1 cellular context compared by ENCODE assay signal in the genomic region with DNA sequence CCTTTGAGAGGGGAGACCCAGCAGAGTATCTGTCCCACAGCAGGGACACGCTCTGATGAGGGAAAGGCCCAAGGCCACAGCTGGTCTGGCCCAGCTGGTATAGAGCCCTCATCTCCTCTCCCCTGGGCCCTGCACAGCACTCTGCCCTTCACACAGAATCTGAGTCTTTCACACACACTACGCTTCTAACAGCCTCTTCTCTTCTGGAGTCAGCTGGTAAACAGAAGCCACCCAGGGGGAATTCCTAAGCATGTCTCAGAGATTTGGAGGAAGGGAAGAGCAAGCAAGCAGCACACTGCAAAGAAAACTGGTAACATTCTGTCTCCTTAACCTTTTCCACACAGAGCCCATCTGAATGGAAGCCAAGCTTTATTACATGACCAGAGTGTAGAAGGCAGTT.
TF ChIP-seq lines count a peak whose summit lies in the region.

No MANE protein-coding gene starts in this region.

TF ChIP-seq in GM23338, 12 proteins besides CTCF, POLR2A, EP300 and RAD21 (continued from another document):
- TF ChIP-seq, protein P1, sequence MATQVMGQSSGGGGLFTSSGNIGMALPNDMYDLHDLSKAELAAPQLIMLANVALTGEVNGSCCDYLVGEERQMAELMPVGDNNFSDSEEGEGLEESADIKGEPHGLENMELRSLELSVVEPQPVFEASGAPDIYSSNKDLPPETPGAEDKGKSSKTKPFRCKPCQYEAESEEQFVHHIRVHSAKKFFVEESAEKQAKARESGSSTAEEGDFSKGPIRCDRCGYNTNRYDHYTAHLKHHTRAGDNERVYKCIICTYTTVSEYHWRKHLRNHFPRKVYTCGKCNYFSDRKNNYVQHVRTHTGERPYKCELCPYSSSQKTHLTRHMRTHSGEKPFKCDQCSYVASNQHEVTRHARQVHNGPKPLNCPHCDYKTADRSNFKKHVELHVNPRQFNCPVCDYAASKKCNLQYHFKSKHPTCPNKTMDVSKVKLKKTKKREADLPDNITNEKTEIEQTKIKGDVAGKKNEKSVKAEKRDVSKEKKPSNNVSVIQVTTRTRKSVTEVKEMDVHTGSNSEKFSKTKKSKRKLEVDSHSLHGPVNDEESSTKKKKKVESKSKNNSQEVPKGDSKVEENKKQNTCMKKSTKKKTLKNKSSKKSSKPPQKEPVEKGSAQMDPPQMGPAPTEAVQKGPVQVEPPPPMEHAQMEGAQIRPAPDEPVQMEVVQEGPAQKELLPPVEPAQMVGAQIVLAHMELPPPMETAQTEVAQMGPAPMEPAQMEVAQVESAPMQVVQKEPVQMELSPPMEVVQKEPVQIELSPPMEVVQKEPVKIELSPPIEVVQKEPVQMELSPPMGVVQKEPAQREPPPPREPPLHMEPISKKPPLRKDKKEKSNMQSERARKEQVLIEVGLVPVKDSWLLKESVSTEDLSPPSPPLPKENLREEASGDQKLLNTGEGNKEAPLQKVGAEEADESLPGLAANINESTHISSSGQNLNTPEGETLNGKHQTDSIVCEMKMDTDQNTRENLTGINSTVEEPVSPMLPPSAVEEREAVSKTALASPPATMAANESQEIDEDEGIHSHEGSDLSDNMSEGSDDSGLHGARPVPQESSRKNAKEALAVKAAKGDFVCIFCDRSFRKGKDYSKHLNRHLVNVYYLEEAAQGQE (IDR thresholded peaks at IDR 0.05; ENCODE audit: unreplicated experiment): no peak
- TF ChIP-seq, protein P2, sequence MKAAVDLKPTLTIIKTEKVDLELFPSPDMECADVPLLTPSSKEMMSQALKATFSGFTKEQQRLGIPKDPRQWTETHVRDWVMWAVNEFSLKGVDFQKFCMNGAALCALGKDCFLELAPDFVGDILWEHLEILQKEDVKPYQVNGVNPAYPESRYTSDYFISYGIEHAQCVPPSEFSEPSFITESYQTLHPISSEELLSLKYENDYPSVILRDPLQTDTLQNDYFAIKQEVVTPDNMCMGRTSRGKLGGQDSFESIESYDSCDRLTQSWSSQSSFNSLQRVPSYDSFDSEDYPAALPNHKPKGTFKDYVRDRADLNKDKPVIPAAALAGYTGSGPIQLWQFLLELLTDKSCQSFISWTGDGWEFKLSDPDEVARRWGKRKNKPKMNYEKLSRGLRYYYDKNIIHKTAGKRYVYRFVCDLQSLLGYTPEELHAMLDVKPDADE (IDR thresholded peaks at IDR 0.05): no peak
- TF ChIP-seq JUNB (IDR thresholded peaks at IDR 0.05; ENCODE audit: unreplicated experiment) (no peak), STAT1 (IDR thresholded peaks at IDR 0.05; ENCODE audit: unreplicated experiment) (no peak), POLR2AphosphoS5 (IDR thresholded peaks at IDR 0.05; ENCODE audit: low read depth) (no peak), CREB1 (CRISPR knock-in tag; IDR thresholded peaks at IDR 0.05; ENCODE audit: low read depth) (no peak), ZNF114 (CRISPR knock-in tag; IDR thresholded peaks at IDR 0.05) (no peak), NANOG (IDR thresholded peaks at IDR 0.05; ENCODE audit: borderline replicate concordance) (no peak)
- TF ChIP-seq, protein P3, sequence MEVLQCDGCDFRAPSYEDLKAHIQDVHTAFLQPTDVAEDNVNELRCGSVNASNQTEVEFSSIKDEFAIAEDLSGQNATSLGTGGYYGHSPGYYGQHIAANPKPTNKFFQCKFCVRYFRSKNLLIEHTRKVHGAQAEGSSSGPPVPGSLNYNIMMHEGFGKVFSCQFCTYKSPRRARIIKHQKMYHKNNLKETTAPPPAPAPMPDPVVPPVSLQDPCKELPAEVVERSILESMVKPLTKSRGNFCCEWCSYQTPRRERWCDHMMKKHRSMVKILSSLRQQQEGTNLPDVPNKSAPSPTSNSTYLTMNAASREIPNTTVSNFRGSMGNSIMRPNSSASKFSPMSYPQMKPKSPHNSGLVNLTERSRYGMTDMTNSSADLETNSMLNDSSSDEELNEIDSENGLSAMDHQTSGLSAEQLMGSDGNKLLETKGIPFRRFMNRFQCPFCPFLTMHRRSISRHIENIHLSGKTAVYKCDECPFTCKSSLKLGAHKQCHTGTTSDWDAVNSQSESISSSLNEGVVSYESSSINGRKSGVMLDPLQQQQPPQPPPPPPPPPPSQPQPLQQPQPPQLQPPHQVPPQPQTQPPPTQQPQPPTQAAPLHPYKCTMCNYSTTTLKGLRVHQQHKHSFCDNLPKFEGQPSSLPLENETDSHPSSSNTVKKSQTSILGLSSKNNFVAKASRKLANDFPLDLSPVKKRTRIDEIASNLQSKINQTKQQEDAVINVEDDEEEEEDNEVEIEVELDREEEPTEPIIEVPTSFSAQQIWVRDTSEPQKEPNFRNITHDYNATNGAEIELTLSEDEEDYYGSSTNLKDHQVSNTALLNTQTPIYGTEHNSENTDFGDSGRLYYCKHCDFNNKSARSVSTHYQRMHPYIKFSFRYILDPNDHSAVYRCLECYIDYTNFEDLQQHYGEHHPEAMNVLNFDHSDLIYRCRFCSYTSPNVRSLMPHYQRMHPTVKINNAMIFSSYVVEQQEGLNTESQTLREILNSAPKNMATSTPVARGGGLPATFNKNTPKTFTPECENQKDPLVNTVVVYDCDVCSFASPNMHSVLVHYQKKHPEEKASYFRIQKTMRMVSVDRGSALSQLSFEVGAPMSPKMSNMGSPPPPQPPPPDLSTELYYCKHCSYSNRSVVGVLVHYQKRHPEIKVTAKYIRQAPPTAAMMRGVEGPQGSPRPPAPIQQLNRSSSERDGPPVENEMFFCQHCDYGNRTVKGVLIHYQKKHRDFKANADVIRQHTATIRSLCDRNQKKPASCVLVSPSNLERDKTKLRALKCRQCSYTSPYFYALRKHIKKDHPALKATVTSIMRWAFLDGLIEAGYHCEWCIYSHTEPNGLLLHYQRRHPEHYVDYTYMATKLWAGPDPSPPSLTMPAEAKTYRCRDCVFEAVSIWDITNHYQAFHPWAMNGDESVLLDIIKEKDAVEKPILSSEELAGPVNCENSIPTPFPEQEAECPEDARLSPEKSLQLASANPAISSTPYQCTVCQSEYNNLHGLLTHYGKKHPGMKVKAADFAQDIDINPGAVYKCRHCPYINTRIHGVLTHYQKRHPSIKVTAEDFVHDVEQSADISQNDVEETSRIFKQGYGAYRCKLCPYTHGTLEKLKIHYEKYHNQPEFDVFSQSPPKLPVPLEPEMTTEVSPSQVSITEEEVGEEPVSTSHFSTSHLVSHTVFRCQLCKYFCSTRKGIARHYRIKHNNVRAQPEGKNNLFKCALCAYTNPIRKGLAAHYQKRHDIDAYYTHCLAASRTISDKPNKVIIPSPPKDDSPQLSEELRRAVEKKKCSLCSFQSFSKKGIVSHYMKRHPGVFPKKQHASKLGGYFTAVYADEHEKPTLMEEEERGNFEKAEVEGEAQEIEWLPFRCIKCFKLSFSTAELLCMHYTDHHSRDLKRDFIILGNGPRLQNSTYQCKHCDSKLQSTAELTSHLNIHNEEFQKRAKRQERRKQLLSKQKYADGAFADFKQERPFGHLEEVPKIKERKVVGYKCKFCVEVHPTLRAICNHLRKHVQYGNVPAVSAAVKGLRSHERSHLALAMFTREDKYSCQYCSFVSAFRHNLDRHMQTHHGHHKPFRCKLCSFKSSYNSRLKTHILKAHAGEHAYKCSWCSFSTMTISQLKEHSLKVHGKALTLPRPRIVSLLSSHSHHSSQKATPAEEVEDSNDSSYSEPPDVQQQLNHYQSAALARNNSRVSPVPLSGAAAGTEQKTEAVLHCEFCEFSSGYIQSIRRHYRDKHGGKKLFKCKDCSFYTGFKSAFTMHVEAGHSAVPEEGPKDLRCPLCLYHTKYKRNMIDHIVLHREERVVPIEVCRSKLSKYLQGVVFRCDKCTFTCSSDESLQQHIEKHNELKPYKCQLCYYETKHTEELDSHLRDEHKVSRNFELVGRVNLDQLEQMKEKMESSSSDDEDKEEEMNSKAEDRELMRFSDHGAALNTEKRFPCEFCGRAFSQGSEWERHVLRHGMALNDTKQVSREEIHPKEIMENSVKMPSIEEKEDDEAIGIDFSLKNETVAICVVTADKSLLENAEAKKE (CRISPR knock-in tag; IDR thresholded peaks at IDR 0.05): no peak
